Comparison of ENCODE assay signal across 30 cellular contexts in the genomic region with DNA sequence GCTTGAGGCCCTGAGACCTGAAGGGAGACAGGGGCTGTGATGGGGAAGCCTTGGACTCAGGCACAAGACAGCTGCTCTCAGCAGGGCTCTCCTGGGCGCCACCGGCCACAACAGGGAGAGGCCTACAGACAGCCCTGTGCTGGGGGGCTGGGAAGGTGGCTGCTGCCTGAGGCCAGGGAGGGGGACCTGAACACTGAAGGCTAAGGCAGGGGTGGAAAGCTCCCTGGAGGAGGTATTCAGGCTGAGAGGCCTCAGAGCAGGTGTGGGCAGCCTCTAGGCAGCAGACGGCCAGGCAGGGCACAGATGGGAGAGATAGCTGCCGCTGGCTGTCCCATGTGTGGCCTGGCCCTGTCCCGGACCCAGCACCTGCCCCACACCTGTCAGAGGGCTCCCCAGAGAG. TPM values are rescaled to one million over a fixed set of nuclear protein-coding genes. Genes with fewer than 3 reads are reported as not detected.
DNase-seq lines count a peak whose midpoint lies in the region; ATAC-seq, FAIRE-seq and TF ChIP-seq lines count a peak whose summit lies in the region.
"Had no signal": no experiment of that assay in that cellular context is flagged by ENCODE, and none has a peak within 500 bp of the region (broad histone marks: within the 10 kb centered on the region; RNA-seq: fewer than 3 reads in every experiment).

No MANE protein-coding gene starts in this region.

- H2AK5ac ChIP-seq in trophoblast cell (ENCODE audit: low read length) = no peak overlapping the region

- no peak for FAIRE-seq in GM12878 (lab: Jason Lieb, UNC)
- FAIRE-seq: frontal cortex had no signal

- ATAC-seq in GM12878 = peak; percentile 12
- ATAC-seq: GM23338; naive thymus-derived CD4-positive, alpha-beta T cell; T-cell had no signal

- H3K4me1 ChIP-seq in GM12878 (ENCODE audit: control insufficient read depth, insufficient read depth, low read length) = no peaks in the 10 kb centered on the region
- H3K4me1 ChIP-seq in neural progenitor cell = peaks cover 3% of the 10 kb centered on the region
- no peaks in the 10 kb centered on the region for H3K4me1 ChIP-seq in sigmoid colon
- peaks cover 0 to 3% of the 10 kb centered on the region in 2 experiments for H3K4me1 ChIP-seq in trophoblast cell (ENCODE audit: control insufficient read depth in 1 of 2, insufficient read depth in 2 of 2, low read length in 2 of 2)

- POLR2A ChIA-PET in GM12878 (lab: Charles Lee) = no interaction called here

- intact Hi-C loops in GM12878 (cut with micrococcal nuclease; ENCODE audit: unreplicated experiment) (no loop called here), sigmoid colon (cut with DNase I) (no loop called here)

- H2AFZ ChIP-seq in GM12878 (ENCODE audit: control insufficient read depth, low read depth, low read length) = no peak overlapping the region
- H2AFZ ChIP-seq in neural progenitor cell (replicated peaks) = no peak overlapping the region
- H2AFZ ChIP-seq in trophoblast cell (ENCODE audit: insufficient read depth, low read length, poor library complexity) = no peak overlapping the region
- H2AFZ ChIP-seq: GM23338 had no signal

- no peak overlapping the region for H4K8ac ChIP-seq in trophoblast cell (ENCODE audit: low read depth, low read length)

- WGBS in GM12878 (ENCODE audit: insufficient coverage, insufficient replicate concordance, low lambda C conversion rate, missing lambda C conversion rate) = 16% methylated on average over 5 of the region's 5 CpGs
- WGBS in sigmoid colon, 2 donors = 72 to 76% methylated on average over 5 of the region's 5 CpGs
- whole genome bisulfite sequencing in trophoblast cell (ENCODE audit: extremely low coverage, insufficient coverage, insufficient read length) = no CpG with 5 or more reads among the region's 5 CpGs

- no peak overlapping the region for H2BK5ac ChIP-seq in trophoblast cell (ENCODE audit: low read depth, low read length, poor library complexity)

- TF ChIP-seq POLR2A in GM12878 (IDR thresholded peaks at IDR 0.05; ENCODE audit: low read depth, low read length) (no peak), sigmoid colon (IDR thresholded peaks at IDR 0.05) (no peak)

- H2BK120ac ChIP-seq in trophoblast cell (ENCODE audit: insufficient read depth, low read length, poor library complexity) = no peak overlapping the region

- no peak overlapping the region for H3K27ac ChIP-seq in GM12878 (ENCODE audit: control insufficient read depth, insufficient read depth)
- no peak overlapping the region for H3K27ac ChIP-seq in neural progenitor cell
- H3K27ac ChIP-seq in sigmoid colon = no peak overlapping the region
- H3K27ac ChIP-seq in trophoblast cell (ENCODE audit: low read depth, low read length) = no peak overlapping the region
- H3K27ac ChIP-seq: KMS-11, left ventricle myocardium inferior, thoracic aorta had no signal

- SMC1A ChIA-PET in GM12878 (lab: Charles Lee; ENCODE audit: uncharacterized antibody, unreplicated experiment) = no interaction called here

- H3K23ac ChIP-seq in trophoblast cell (ENCODE audit: low read length) = no peak overlapping the region

- H3K79me2 ChIP-seq in GM12878 (ENCODE audit: control insufficient read depth, insufficient read depth, low read length) (no peaks in the 10 kb centered on the region), neural progenitor cell (ENCODE audit: low read depth) (no peaks in the 10 kb centered on the region), trophoblast cell (ENCODE audit: control insufficient read depth, insufficient read depth, low read length, poor library complexity) (no peaks in the 10 kb centered on the region)

- TF ChIP-seq CTCF in GM12878 (IDR thresholded peaks at IDR 0.05 in 2 of 3, conservative IDR thresholded peaks at IDR 0.05 in 1 of 3; ENCODE audit: control insufficient read depth in 2 of 3, extremely low read depth in 1 of 3, insufficient read depth in 1 of 3, low read depth in 3 of 3, low read length in 3 of 3) (no peak), neural progenitor cell (IDR thresholded peaks at IDR 0.05) (no peak), sigmoid colon (IDR thresholded peaks at IDR 0.05) (no peak), type B pancreatic cell (conservative IDR thresholded peaks at IDR 0.05) (no peak)

- peak overlapping the region; percentile 63 for H3K27ac Mint-ChIP-seq in neural progenitor cell
- no peak overlapping the region for H3K27ac Mint-ChIP-seq in type B pancreatic cell
- H3K27ac Mint-ChIP-seq: GM23338; naive thymus-derived CD4-positive, alpha-beta T cell; T-cell had no signal

- peaks cover 6% of the 10 kb centered on the region for H3F3A ChIP-seq in neural progenitor cell (ENCODE audit: low read depth)

- H3K9ac ChIP-seq in GM12878 (ENCODE audit: control insufficient read depth, insufficient read depth, low read length) (no peak overlapping the region), neural progenitor cell (no peak overlapping the region), trophoblast cell (ENCODE audit: low read length) (no peak overlapping the region)
- H3K9ac ChIP-seq: KMS-11 had no signal

- H3K9me3 ChIP-seq in GM12878 (replicated peaks; ENCODE audit: control insufficient read depth, insufficient read depth, low read length) (no peaks in the 10 kb centered on the region), neural progenitor cell (ENCODE audit: low read depth) (no peaks in the 10 kb centered on the region), sigmoid colon (no peaks in the 10 kb centered on the region), trophoblast cell (ENCODE audit: insufficient read depth, low read depth, low read length) (no peaks in the 10 kb centered on the region)
- H3K9me3 ChIP-seq: left ventricle myocardium inferior, thoracic aorta had no signal

- in situ Hi-C loops in GM12878 (cut with MboI) = no loop called here

- TF ChIP-seq EP300 in GM12878 (IDR thresholded peaks at IDR 0.05; ENCODE audit: borderline replicate concordance in 1 of 2, control insufficient read depth in 1 of 2, low read depth in 2 of 2, low read length in 2 of 2) (no peak), sigmoid colon (IDR thresholded peaks at IDR 0.05) (no peak)

- H3K36me3 ChIP-seq in GM12878 (ENCODE audit: control insufficient read depth in 2 of 2, insufficient read depth in 2 of 2, low read length in 1 of 2) = no peaks in the 10 kb centered on the region
- no peaks in the 10 kb centered on the region for H3K36me3 ChIP-seq in neural progenitor cell
- H3K36me3 ChIP-seq in sigmoid colon = no peaks in the 10 kb centered on the region
- no peaks in the 10 kb centered on the region for H3K36me3 ChIP-seq in trophoblast cell (ENCODE audit: control insufficient read depth in 1 of 2, insufficient read depth in 2 of 2, low read length in 2 of 2)
- H3K36me3 ChIP-seq: left ventricle myocardium inferior, thoracic aorta had no signal

- H3K4ac ChIP-seq in trophoblast cell (ENCODE audit: low read depth, low read length) = no peak overlapping the region

- H3K27me3 ChIP-seq in GM12878 (replicated peaks in 1 of 2; ENCODE audit: control insufficient read depth in 2 of 2, insufficient read depth in 2 of 2, low read length in 1 of 2) (no peaks in the 10 kb centered on the region), neural progenitor cell (no peaks in the 10 kb centered on the region), sigmoid colon (no peaks in the 10 kb centered on the region), trophoblast cell (ENCODE audit: insufficient read depth, low read length) (no peaks in the 10 kb centered on the region)

- H3K4me3 ChIP-seq in GM12878 (no peak overlapping the region), neural progenitor cell (no peak overlapping the region), sigmoid colon (no peak overlapping the region), trophoblast cell (ENCODE audit: low read depth, low read length) (no peak overlapping the region)
- H3K4me3 ChIP-seq: GM23338, left ventricle myocardium inferior, thoracic aorta had no signal

- no peak for TF ChIP-seq RAD21 in GM12878 (IDR thresholded peaks at IDR 0.05; ENCODE audit: insufficient read depth, low read depth, low read length)

- H4K20me1 ChIP-seq in GM12878 (ENCODE audit: control insufficient read depth, insufficient read depth) (no peaks in the 10 kb centered on the region), neural progenitor cell (ENCODE audit: low read depth) (no peaks in the 10 kb centered on the region)

- no peak overlapping the region for H3K14ac ChIP-seq in trophoblast cell (ENCODE audit: low read length)

- H3K36me3 Mint-ChIP-seq in neural progenitor cell (no peaks in the 10 kb centered on the region), type B pancreatic cell (no peaks in the 10 kb centered on the region)
- H3K36me3 Mint-ChIP-seq: brain; naive thymus-derived CD4-positive, alpha-beta T cell; T-cell had no signal

- no peak overlapping the region for H3K18ac ChIP-seq in trophoblast cell (ENCODE audit: low read length)

- H4K12ac ChIP-seq in trophoblast cell (ENCODE audit: low read depth, low read length) = no peak overlapping the region

- CTCF ChIA-PET in GM12878 (lab: Yijun Ruan, JAX) = interaction anchor here (1.0 kb wide), 1 partner anchor 470 kb away, joined by 3 read pairs; no protein-coding TSS in a partner anchor

- RAD21 ChIA-PET in GM12878 (lab: Charles Lee; ENCODE audit: unreplicated experiment) = no interaction called here

- no peak overlapping the region for H2BK12ac ChIP-seq in trophoblast cell (ENCODE audit: low read length)

- no TSS peak for BruUV-seq in GM12878 (replicated peaks; lab: Mats Ljungman, UMichigan)

- no peak overlapping the region for H3K4me3 Mint-ChIP-seq in neural progenitor cell
- no peak overlapping the region for H3K4me3 Mint-ChIP-seq in type B pancreatic cell
- H3K4me3 Mint-ChIP-seq: brain; GM23338; naive thymus-derived CD4-positive, alpha-beta T cell; T-cell had no signal

- H3K27me3 Mint-ChIP-seq in neural progenitor cell (ENCODE audit: insufficient read depth, low read depth) (no peaks in the 10 kb centered on the region), type B pancreatic cell (no peaks in the 10 kb centered on the region)
- H3K27me3 Mint-ChIP-seq: brain; naive thymus-derived CD4-positive, alpha-beta T cell had no signal

- no peaks in the 10 kb centered on the region for H3K9me3 Mint-ChIP-seq in neural progenitor cell
- no peaks in the 10 kb centered on the region for H3K9me3 Mint-ChIP-seq in type B pancreatic cell
- H3K9me3 Mint-ChIP-seq: brain; GM23338; naive thymus-derived CD4-positive, alpha-beta T cell; T-cell had no signal

- H3K4me2 ChIP-seq in GM12878 (ENCODE audit: control insufficient read depth, insufficient read depth) (no peak overlapping the region), neural progenitor cell (no peak overlapping the region), trophoblast cell (ENCODE audit: low read length) (no peak overlapping the region)
- H3K4me2 ChIP-seq: GM23338, KMS-11 had no signal

- peaks cover 4% of the 10 kb centered on the region for H3K4me1 Mint-ChIP-seq in neural progenitor cell
- no peaks in the 10 kb centered on the region for H3K4me1 Mint-ChIP-seq in type B pancreatic cell (ENCODE audit: unreplicated experiment)

- DNase-seq in DMS 273 treated with DMSO at 0.1 percent for 48 hours (lab: John Stamatoyannopoulos, UW) (peak; percentile 19), NCI-H2171 treated with DMSO at 0.1 percent for 48 hours (lab: John Stamatoyannopoulos, UW) (peak; percentile 86), GM12878 (ENCODE audit: low read depth, low spot score) (no peak), neural progenitor cell (ENCODE audit: low spot score) (no peak), sigmoid colon (no peak), type B pancreatic cell (ENCODE audit: extremely low spot score, unreplicated experiment) (no peak), trophoblast cell (no peak)
- DNase-seq: activated CD4-positive, CD25-positive, alpha-beta regulatory T cell treated with anti-CD3 and anti-CD28 coated beads, Interleukin-2, amount 50 U/mL, for 72 hours; activated naive CD4-positive, alpha-beta T cell; activated T-cell treated with anti-CD3 and anti-CD28 coated beads, Interleukin-2, amount 50 U/mL, for 1 hour; effector memory CD4-positive, alpha-beta T cell; erythroblast; GF-D8; hypothalamus; left ventricle myocardium inferior; MV-4-11; naive thymus-derived CD4-positive, alpha-beta T cell; NCI-H1694 treated with DMSO at 0.1 percent for 48 hours; NCI-H2227 treated with DMSO at 0.1 percent for 48 hours; NCI-H774; SHP77 treated with DMSO at 0.1 percent for 48 hours; stimulated activated CD4-positive, alpha-beta T cell treated with anti-CD3 and anti-CD28 coated beads, Interleukin-12 subunit alpha, Interleukin-12 subunit beta, amount 100 ng/mL, for 4 hours; stimulated activated CD4-positive, alpha-beta T cell treated with anti-CD3 and anti-CD28 coated beads, Interleukin-4, amount 100 ng/mL, for 4 hours; stimulated activated naive CD4-positive, alpha-beta T cell; T-cell had no signal

- no peaks in the 10 kb centered on the region for H3K79me1 ChIP-seq in trophoblast cell (ENCODE audit: low read length)

- H4K91ac ChIP-seq in trophoblast cell (ENCODE audit: low read depth, low read length) = no peak overlapping the region

RNA-seq across cellular contexts. Expression of a gene that starts 33.0 kb away (rescaled TPM):
- total RNA-seq in GM12878 (2013; cell fraction: nucleolus; rRNA removed) = 45.6 and 47.9 TPM in 2 replicates
- total RNA-seq in GM12878 (2014; rRNA removed) (48.1 and 66.7 TPM in 2 replicates), GM12878 (2014; rRNA removed; fragmentation: Illumina TruSeq; extraction: Trizol) (44.5 and 48.6 TPM in 2 replicates), GM12878 (2021) (120 and 121 TPM in 2 replicates), neural progenitor cell (ENCODE audit: low replicate concordance) (68.4 and 115 TPM in 2 replicates), sigmoid colon (10 to 100 TPM in 1 of 4 donors, 1 to 10 TPM in 3; 4.3 to 13.0 (median 6.9) TPM), type B pancreatic cell (ENCODE audit: low replicate concordance) (35.9 and 91.4 TPM in 2 replicates)
- 26.4 TPM for polyA plus RNA-seq in GM12878 (2011; ENCODE audit: low read depth)
- polyA plus RNA-seq in GM12878 (2011; rRNA removed) (29.0 and 39.7 TPM in 2 replicates), GM12878 (2014; fragmentation: Illumina TruSeq; extraction: Trizol) (77.1 and 99.7 TPM in 2 replicates), GM12878 (2014; fragmentation: Nextera tagmentation; extraction: Ambion mirVana) (1 to 10 TPM; 2.8 to 8.1 TPM), GM12878 (2014; rRNA removed) (79.9 and 99.2 TPM in 2 replicates), GM12878 (2016; fragmentation: Nextera tagmentation; extraction: Ambion mirVana) (100 to 1,000 TPM; 103 to 115 TPM), sigmoid colon (10 to 100 TPM in 2 of 3 donors, 1 to 10 TPM in 1; 4.8 to 55.9 (median 11.8) TPM)
- 48.5 and 50.4 TPM in 2 replicates for polyA plus RNA-seq in GM12878 (2011; cell fraction: cytosol; rRNA removed)
- polyA plus RNA-seq in GM12878 (2011; cell fraction: nucleus; rRNA removed) = 145 and 206 TPM in 2 replicates
- polyA plus RNA-seq in GM12878 (2012) = 58.5 and 64.0 TPM in 2 replicates
- polyA minus RNA-seq in GM12878 (2011; rRNA and poly(A)+ RNA removed) = 10.1 and 26.4 TPM in 2 replicates
- 17.0 and 25.1 TPM in 2 replicates for polyA minus RNA-seq in GM12878 (2011; cell fraction: cytosol; rRNA and poly(A)+ RNA removed)
- 17.8 and 34.8 TPM in 2 replicates for polyA minus RNA-seq in GM12878 (2011; cell fraction: nucleus; rRNA and poly(A)+ RNA removed)
- 50.0 and 54.9 TPM in 2 replicates for polyA plus RNA-seq in trophoblast cell (2013)

RNA-seq across cellular contexts. Expression of a gene that starts 33.2 kb away (rescaled TPM):
- total RNA-seq in GM12878 (2013; cell fraction: nucleolus; rRNA removed) = 20.1 and 24.9 TPM in 2 replicates
- total RNA-seq in GM12878 (2014; rRNA removed) (18.4 and 20.9 TPM in 2 replicates), GM12878 (2014; rRNA removed; fragmentation: Illumina TruSeq; extraction: Trizol) (7.7 and 9.0 TPM in 2 replicates), GM12878 (2021) (19.3 and 20.4 TPM in 2 replicates), neural progenitor cell (ENCODE audit: low replicate concordance) (14.1 and 55.4 TPM in 2 replicates), sigmoid colon (10 to 100 TPM; 40.6 to 51.4 (median 49.2) TPM), type B pancreatic cell (ENCODE audit: low replicate concordance) (38.5 and 41.0 TPM in 2 replicates)
- polyA plus RNA-seq in GM12878 (2011; ENCODE audit: low read depth) = 3.5 TPM
- polyA plus RNA-seq in GM12878 (2011; rRNA removed) (4.0 and 8.6 TPM in 2 replicates), GM12878 (2014; fragmentation: Illumina TruSeq; extraction: Trizol) (2.1 and 7.2 TPM in 2 replicates), GM12878 (2014; fragmentation: Nextera tagmentation; extraction: Ambion mirVana) (under 1 TPM; 0.19 to 0.46 TPM), GM12878 (2014; rRNA removed) (24.9 and 25.1 TPM in 2 replicates), GM12878 (2016; fragmentation: Nextera tagmentation; extraction: Ambion mirVana) (10 to 100 TPM; 17.3 to 23.2 TPM), sigmoid colon (10 to 100 TPM; 16.9 to 42.4 (median 18.6) TPM)
- 15.0 and 28.3 TPM in 2 replicates for polyA plus RNA-seq in GM12878 (2011; cell fraction: cytosol; rRNA removed)
- 37.7 and 44.3 TPM in 2 replicates for polyA plus RNA-seq in GM12878 (2011; cell fraction: nucleus; rRNA removed)
- 10.2 and 12.3 TPM in 2 replicates for polyA plus RNA-seq in GM12878 (2012)
- 6.2 and 15.6 TPM in 2 replicates for polyA minus RNA-seq in GM12878 (2011; rRNA and poly(A)+ RNA removed)
- polyA minus RNA-seq in GM12878 (2011; cell fraction: cytosol; rRNA and poly(A)+ RNA removed) = 6.4 and 6.9 TPM in 2 replicates
- polyA minus RNA-seq in GM12878 (2011; cell fraction: nucleus; rRNA and poly(A)+ RNA removed) = 7.4 and 9.1 TPM in 2 replicates
- 9.4 TPM in 2 replicates for polyA plus RNA-seq in trophoblast cell (2013)

RNA-seq across cellular contexts. Expression of a gene that starts 38.8 kb away (rescaled TPM):
- total RNA-seq in GM12878 (2013; cell fraction: nucleolus; rRNA removed) = not detected in 2 replicates
- total RNA-seq in GM12878 (2014; rRNA removed) = 0.05 TPM in 1 of 2 replicates, not detected in the other
- not detected in 2 replicates for total RNA-seq in GM12878 (2014; rRNA removed; fragmentation: Illumina TruSeq; extraction: Trizol)
- 0.33 and 0.37 TPM in 2 replicates for total RNA-seq in GM12878 (2021)
- polyA plus RNA-seq in GM12878 (2011; ENCODE audit: low read depth) = not detected
- polyA plus RNA-seq in GM12878 (2011; rRNA removed) = 0.01 and 0.05 TPM in 2 replicates
- polyA plus RNA-seq in GM12878 (2011; cell fraction: cytosol; rRNA removed) = 0.01 and 0.08 TPM in 2 replicates
- polyA plus RNA-seq in GM12878 (2011; cell fraction: nucleus; rRNA removed) = 0.18 and 0.25 TPM in 2 replicates
- polyA plus RNA-seq in GM12878 (2012) = 0.05 and 0.14 TPM in 2 replicates
- not detected in 2 replicates for polyA plus RNA-seq in GM12878 (2014; fragmentation: Illumina TruSeq; extraction: Trizol)
- not detected for polyA plus RNA-seq in GM12878 (2014; fragmentation: Nextera tagmentation; extraction: Ambion mirVana)
- 0.26 TPM in 1 of 2 replicates, not detected in the other for polyA plus RNA-seq in GM12878 (2014; rRNA removed)
- polyA plus RNA-seq in GM12878 (2016; fragmentation: Nextera tagmentation; extraction: Ambion mirVana) = under 1 TPM in 1 of 2 experiments, not detected in 1; 0.11 TPM
- polyA minus RNA-seq in GM12878 (2011; rRNA and poly(A)+ RNA removed) = not detected in 2 replicates
- polyA minus RNA-seq in GM12878 (2011; cell fraction: cytosol; rRNA and poly(A)+ RNA removed) = 1.2 TPM in 1 of 2 replicates, not detected in the other
- polyA minus RNA-seq in GM12878 (2011; cell fraction: nucleus; rRNA and poly(A)+ RNA removed) = 0.96 TPM in 1 of 2 replicates, not detected in the other
- total RNA-seq in neural progenitor cell (ENCODE audit: low replicate concordance) = 4.8 and 17.0 TPM in 2 replicates
- under 1 TPM; 0.16 to 0.83 (median 0.56) TPM for total RNA-seq in sigmoid colon
- polyA plus RNA-seq in sigmoid colon = 10 to 100 TPM in 1 of 3 donors, 1 to 10 TPM in 2; 3.7 to 14.0 (median 6.0) TPM
- total RNA-seq in type B pancreatic cell (ENCODE audit: low replicate concordance) = 44.3 and 63.9 TPM in 2 replicates
- 9.7 and 9.8 TPM in 2 replicates for polyA plus RNA-seq in trophoblast cell (2013)
- polyA plus RNA-seq: naive thymus-derived CD4-positive, alpha-beta T cell had no signal

RNA-seq across cellular contexts. Expression of a gene that starts 42.2 kb away (rescaled TPM):
- 19.4 and 19.5 TPM in 2 replicates for total RNA-seq in GM12878 (2013; cell fraction: nucleolus; rRNA removed)
- total RNA-seq in GM12878 (2014; rRNA removed) = 185 and 205 TPM in 2 replicates
- total RNA-seq in GM12878 (2014; rRNA removed; fragmentation: Illumina TruSeq; extraction: Trizol) = 138 and 147 TPM in 2 replicates
- 111 and 114 TPM in 2 replicates for total RNA-seq in GM12878 (2021)
- 68.6 TPM for polyA plus RNA-seq in GM12878 (2011; ENCODE audit: low read depth)
- polyA plus RNA-seq in GM12878 (2011; rRNA removed) = 168 and 247 TPM in 2 replicates
- polyA plus RNA-seq in GM12878 (2011; cell fraction: cytosol; rRNA removed) = 91.0 and 98.4 TPM in 2 replicates
- 60.3 and 79.5 TPM in 2 replicates for polyA plus RNA-seq in GM12878 (2011; cell fraction: nucleus; rRNA removed)
- polyA plus RNA-seq in GM12878 (2012) = 69.3 and 70.1 TPM in 2 replicates
- polyA plus RNA-seq in GM12878 (2014; fragmentation: Illumina TruSeq; extraction: Trizol) = 206 and 227 TPM in 2 replicates
- 100 to 1,000 TPM in 1 of 2 experiments, 10 to 100 TPM in 1; 94.4 to 101 TPM for polyA plus RNA-seq in GM12878 (2014; fragmentation: Nextera tagmentation; extraction: Ambion mirVana)
- 142 and 148 TPM in 2 replicates for polyA plus RNA-seq in GM12878 (2014; rRNA removed)
- polyA plus RNA-seq in GM12878 (2016; fragmentation: Nextera tagmentation; extraction: Ambion mirVana) = 100 to 1,000 TPM; 277 to 278 TPM
- 64.3 and 65.5 TPM in 2 replicates for polyA minus RNA-seq in GM12878 (2011; rRNA and poly(A)+ RNA removed)
- 42.9 and 43.9 TPM in 2 replicates for polyA minus RNA-seq in GM12878 (2011; cell fraction: cytosol; rRNA and poly(A)+ RNA removed)
- polyA minus RNA-seq in GM12878 (2011; cell fraction: nucleus; rRNA and poly(A)+ RNA removed) = 13.2 and 26.1 TPM in 2 replicates
- 54.9 and 119 TPM in 2 replicates for total RNA-seq in neural progenitor cell (ENCODE audit: low replicate concordance)
- total RNA-seq in sigmoid colon = 10 to 100 TPM; 32.3 to 48.9 (median 40.2) TPM
- polyA plus RNA-seq in sigmoid colon = 10 to 100 TPM; 34.0 to 36.0 (median 35.8) TPM
- total RNA-seq in type B pancreatic cell (ENCODE audit: low replicate concordance) = 40.2 and 46.0 TPM in 2 replicates
- 33.4 and 33.6 TPM in 2 replicates for polyA plus RNA-seq in trophoblast cell (2013)

Comparison
In these comparisons a context has a peak if more than half of its experiments do, and no peak if none do; other contexts are left out.
1. DNase-seq: peak in DMS 273 treated with DMSO at 0.1 percent for 48 hours (single experiment) and NCI-H2171 treated with DMSO at 0.1 percent for 48 hours (single experiment); none in GM12878 (single experiment), neural progenitor cell (single experiment), sigmoid colon (single experiment), type B pancreatic cell (single experiment) and trophoblast cell (0 of 2).